Comparison of ENCODE assay signal across 1 cellular context in the genomic region with DNA sequence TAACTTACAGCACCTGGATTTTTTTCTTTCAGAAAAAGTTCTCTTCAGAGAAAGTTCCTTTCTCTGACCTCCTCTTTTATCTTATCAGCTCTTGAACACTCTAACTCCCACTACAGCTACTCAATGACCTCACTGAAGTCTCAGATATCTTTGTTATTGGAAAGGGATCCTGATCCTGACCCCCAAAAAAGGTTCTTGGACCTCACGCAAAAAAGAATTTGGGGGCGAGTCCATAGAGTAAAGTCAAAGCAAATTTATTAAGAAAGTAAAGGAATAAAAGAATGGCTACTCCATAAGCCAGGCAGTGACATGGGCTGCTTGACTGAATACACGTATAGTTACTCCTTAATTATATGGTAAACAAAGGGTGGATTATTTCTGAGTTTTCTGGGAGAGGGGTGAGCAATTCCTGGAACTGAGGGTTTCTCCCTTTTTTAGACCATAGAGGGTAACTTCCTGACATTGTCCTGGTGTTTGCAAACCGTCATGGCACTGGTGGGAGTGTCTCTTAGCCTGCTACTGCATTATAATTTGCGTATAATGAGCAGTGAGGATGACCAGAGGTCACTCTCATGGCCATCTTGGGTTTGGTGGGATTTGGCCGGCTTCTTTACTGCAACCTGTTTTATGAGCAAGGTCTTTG.
TF ChIP-seq lines count a peak whose summit lies in the region.

No MANE protein-coding gene starts in this region.

TF ChIP-seq in K562, 482 proteins besides CTCF, POLR2A, EP300 and RAD21 (continued from another document and continues in another):
- TF ChIP-seq CHD7 (IDR thresholded peaks at IDR 0.05; ENCODE audit: low read depth, low read length): no peak
- TF ChIP-seq ZNF586 (CRISPR knock-in tag; conservative IDR thresholded peaks at IDR 0.05): no peak
- peak; percentile 90 for TF ChIP-seq PHB2 (IDR thresholded peaks at IDR 0.05; ENCODE audit: low read depth)
- TF ChIP-seq TSC22D4 (tag; IDR thresholded peaks at IDR 0.05): no peak
- no peak for TF ChIP-seq MED1 (CRISPR knock-in tag; IDR thresholded peaks at IDR 0.05; ENCODE audit: borderline replicate concordance)
- peak; percentile 99 for TF ChIP-seq CBFA2T3 (IDR thresholded peaks at IDR 0.05)
- TF ChIP-seq NCOA6 (IDR thresholded peaks at IDR 0.05): peak; percentile 55; the same call in 1 of the 2 replicates
- peak; percentile 94 for TF ChIP-seq STAT5A (IDR thresholded peaks at IDR 0.05; ENCODE audit: borderline replicate concordance, low read length)
- no peak for TF ChIP-seq HMG20B (CRISPR knock-in tag; IDR thresholded peaks at IDR 0.05)
- TF ChIP-seq HOXB6 (CRISPR knock-in tag; IDR thresholded peaks at IDR 0.05; ENCODE audit: borderline replicate concordance): no peak
- TF ChIP-seq SUPT5H (IDR thresholded peaks at IDR 0.05): no peak
- TF ChIP-seq TAF9B (IDR thresholded peaks at IDR 0.05; ENCODE audit: partially characterized antibody): peak; percentile 45
- TF ChIP-seq KDM1A (IDR thresholded peaks at IDR 0.05): peak; percentile 72 to 78; a peak in 3 of 4 replicates
- TF ChIP-seq BRD4 (IDR thresholded peaks at IDR 0.05): peak; percentile 68; the same call in 1 of the 2 replicates
- no peak for TF ChIP-seq NR3C1 (CRISPR knock-in tag; IDR thresholded peaks at IDR 0.05)
- no peak for TF ChIP-seq SIX5 (IDR thresholded peaks at IDR 0.05; ENCODE audit: borderline replicate concordance in 1 of 2, insufficient read depth in 1 of 2, low read depth in 1 of 2, low read length in 2 of 2)
- TF ChIP-seq ATF6 (CRISPR knock-in tag; IDR thresholded peaks at IDR 0.05): 0 out of 2 replicates have a peak, but pooled peaks have one; percentile 49
- TF ChIP-seq MTA1 (IDR thresholded peaks at IDR 0.05; ENCODE audit: borderline replicate concordance): peak; percentile 88
- no peak for TF ChIP-seq PCBP2 (IDR thresholded peaks at IDR 0.05; ENCODE audit: low read depth, low read length, poor library complexity, severe bottlenecking)
- TF ChIP-seq, protein P1, sequence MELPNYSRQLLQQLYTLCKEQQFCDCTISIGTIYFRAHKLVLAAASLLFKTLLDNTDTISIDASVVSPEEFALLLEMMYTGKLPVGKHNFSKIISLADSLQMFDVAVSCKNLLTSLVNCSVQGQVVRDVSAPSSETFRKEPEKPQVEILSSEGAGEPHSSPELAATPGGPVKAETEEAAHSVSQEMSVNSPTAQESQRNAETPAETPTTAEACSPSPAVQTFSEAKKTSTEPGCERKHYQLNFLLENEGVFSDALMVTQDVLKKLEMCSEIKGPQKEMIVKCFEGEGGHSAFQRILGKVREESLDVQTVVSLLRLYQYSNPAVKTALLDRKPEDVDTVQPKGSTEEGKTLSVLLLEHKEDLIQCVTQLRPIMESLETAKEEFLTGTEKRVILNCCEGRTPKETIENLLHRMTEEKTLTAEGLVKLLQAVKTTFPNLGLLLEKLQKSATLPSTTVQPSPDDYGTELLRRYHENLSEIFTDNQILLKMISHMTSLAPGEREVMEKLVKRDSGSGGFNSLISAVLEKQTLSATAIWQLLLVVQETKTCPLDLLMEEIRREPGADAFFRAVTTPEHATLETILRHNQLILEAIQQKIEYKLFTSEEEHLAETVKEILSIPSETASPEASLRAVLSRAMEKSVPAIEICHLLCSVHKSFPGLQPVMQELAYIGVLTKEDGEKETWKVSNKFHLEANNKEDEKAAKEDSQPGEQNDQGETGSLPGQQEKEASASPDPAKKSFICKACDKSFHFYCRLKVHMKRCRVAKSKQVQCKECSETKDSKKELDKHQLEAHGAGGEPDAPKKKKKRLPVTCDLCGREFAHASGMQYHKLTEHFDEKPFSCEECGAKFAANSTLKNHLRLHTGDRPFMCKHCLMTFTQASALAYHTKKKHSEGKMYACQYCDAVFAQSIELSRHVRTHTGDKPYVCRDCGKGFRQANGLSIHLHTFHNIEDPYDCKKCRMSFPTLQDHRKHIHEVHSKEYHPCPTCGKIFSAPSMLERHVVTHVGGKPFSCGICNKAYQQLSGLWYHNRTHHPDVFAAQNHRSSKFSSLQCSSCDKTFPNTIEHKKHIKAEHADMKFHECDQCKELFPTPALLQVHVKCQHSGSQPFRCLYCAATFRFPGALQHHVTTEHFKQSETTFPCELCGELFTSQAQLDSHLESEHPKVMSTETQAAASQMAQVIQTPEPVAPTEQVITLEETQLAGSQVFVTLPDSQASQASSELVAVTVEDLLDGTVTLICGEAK (IDR thresholded peaks at IDR 0.05): no peak
- TF ChIP-seq, protein P1 (CRISPR knock-in tag; IDR thresholded peaks at IDR 0.05): no peak
- TF ChIP-seq ARNT (IDR thresholded peaks at IDR 0.05): peak; percentile 87 to 95; a peak in 3 of 4 replicates
- TF ChIP-seq, protein P2, sequence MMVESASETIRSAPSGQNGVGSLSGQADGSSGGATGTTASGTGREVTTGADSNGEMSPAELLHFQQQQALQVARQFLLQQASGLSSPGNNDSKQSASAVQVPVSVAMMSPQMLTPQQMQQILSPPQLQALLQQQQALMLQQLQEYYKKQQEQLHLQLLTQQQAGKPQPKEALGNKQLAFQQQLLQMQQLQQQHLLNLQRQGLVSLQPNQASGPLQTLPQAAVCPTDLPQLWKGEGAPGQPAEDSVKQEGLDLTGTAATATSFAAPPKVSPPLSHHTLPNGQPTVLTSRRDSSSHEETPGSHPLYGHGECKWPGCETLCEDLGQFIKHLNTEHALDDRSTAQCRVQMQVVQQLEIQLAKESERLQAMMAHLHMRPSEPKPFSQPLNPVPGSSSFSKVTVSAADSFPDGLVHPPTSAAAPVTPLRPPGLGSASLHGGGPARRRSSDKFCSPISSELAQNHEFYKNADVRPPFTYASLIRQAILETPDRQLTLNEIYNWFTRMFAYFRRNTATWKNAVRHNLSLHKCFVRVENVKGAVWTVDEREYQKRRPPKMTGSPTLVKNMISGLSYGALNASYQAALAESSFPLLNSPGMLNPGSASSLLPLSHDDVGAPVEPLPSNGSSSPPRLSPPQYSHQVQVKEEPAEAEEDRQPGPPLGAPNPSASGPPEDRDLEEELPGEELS (CRISPR knock-in tag; IDR thresholded peaks at IDR 0.05; ENCODE audit: borderline replicate concordance): no peak
